ENCODE assay signal across 9 cellular contexts in genomic region chr5:131270809-131271208, GRCh38. TPM values are rescaled to one million over a fixed set of nuclear protein-coding genes. Genes with fewer than 3 reads are reported as not detected.
DNase-seq lines count a peak whose midpoint lies in the region; TF ChIP-seq lines count a peak whose summit lies in the region.
"Had no signal": no experiment of that assay in that cellular context is flagged by ENCODE, and none has a peak within 500 bp of the region (broad histone marks: within the 10 kb centered on the region; RNA-seq: fewer than 3 reads in every experiment).

No MANE protein-coding gene starts in this region.

- intact Hi-C loops in testis (cut with DNase I; ENCODE audit: low total_unique reads): no loop called here

- H3K4me3 ChIP-seq in neutrophil (ENCODE audit: low read depth in 1 of 2, low read length in 1 of 2): no peak overlapping the region
- H3K4me3 ChIP-seq in testis: no peak overlapping the region
- no peak overlapping the region for H3K4me3 ChIP-seq in coronary artery
- H3K4me3 ChIP-seq: tibial nerve had no signal

- H3K9me3 ChIP-seq in neutrophil (no peaks in the 10 kb centered on the region), testis (no peaks in the 10 kb centered on the region)
- H3K9me3 ChIP-seq: tibial nerve had no signal

- H3K27me3 ChIP-seq in neutrophil (no peaks in the 10 kb centered on the region), testis (no peaks in the 10 kb centered on the region)
- H3K27me3 ChIP-seq: tibial nerve had no signal

- DNase-seq in ELR (ENCODE audit: low read depth) (peak; percentile 88), M059J (ENCODE audit: low read depth) (peak; percentile 80), astrocyte of the hippocampus (ENCODE audit: low read depth, low spot score) (peak; percentile 41), testis (no peak), coronary artery (ENCODE audit: low spot score) (no peak), NCI-H1105 treated with DMSO at 0.1 percent for 48 hours (lab: John Stamatoyannopoulos, UW) (no peak)
- DNase-seq: cerebellar nuclear complex had no signal

- H3K36me3 ChIP-seq in neutrophil: no peaks in the 10 kb centered on the region
- no peaks in the 10 kb centered on the region for H3K36me3 ChIP-seq in testis (ENCODE audit: low read depth, missing control alignments)
- H3K36me3 ChIP-seq: tibial nerve had no signal

- TF ChIP-seq POLR2A in testis (IDR thresholded peaks at IDR 0.05): no peak

- H3K4me1 ChIP-seq in neutrophil (ENCODE audit: control insufficient read depth in 1 of 2, insufficient read depth in 1 of 2, low read depth in 1 of 2, low read length in 1 of 2) (peaks cover 49 to 60% of the 10 kb centered on the region in 2 experiments), testis (no peaks in the 10 kb centered on the region)

- 56 to 65% methylated on average over 2 of the region's 2 CpGs for WGBS in testis, 2 donors

- H3K27ac ChIP-seq in neutrophil: peak overlapping the region; percentile 59
- no peak overlapping the region for H3K27ac ChIP-seq in testis
- no peak overlapping the region for H3K27ac ChIP-seq in coronary artery
- H3K27ac ChIP-seq: tibial nerve had no signal

- no peak for TF ChIP-seq CTCF in neutrophil (IDR thresholded peaks at IDR 0.05)
- no peak for TF ChIP-seq CTCF in testis (IDR thresholded peaks at IDR 0.05)
- TF ChIP-seq CTCF in coronary artery (IDR thresholded peaks at IDR 0.05): no peak

RNA-seq across cellular contexts. Expression of gene CDC42SE2, which starts 7.0 kb away (rescaled TPM):
- 22.0 and 31.1 TPM in 2 replicates for total RNA-seq in M059J (2014; rRNA removed; shearing (Covaris generic))
- 10 to 100 TPM; 67.1 to 72.8 TPM for total RNA-seq in testis
- polyA plus RNA-seq in testis (ENCODE audit: insufficient read depth, low read depth, low replicate concordance): 57.6 TPM

Comparison
In these comparisons a context has a peak if more than half of its experiments do, and no peak if none do; other contexts are left out.
1. DNase-seq: peak in ELR (single experiment), M059J (single experiment) and astrocyte of the hippocampus (single experiment); none in testis (single experiment), coronary artery (single experiment) and NCI-H1105 treated with DMSO at 0.1 percent for 48 hours (single experiment).